ENCODE assay signal across 1 cellular context in genomic region chr3:167736997-167737396, GRCh38.
TF ChIP-seq lines count a peak whose summit lies in the region.

No MANE protein-coding gene starts in this region.

TF ChIP-seq in HepG2, 621 proteins besides CTCF, POLR2A, EP300 and RAD21:
- TF ChIP-seq EHMT2 (IDR thresholded peaks at IDR 0.05; ENCODE audit: borderline replicate concordance, low read depth, low read length) (no peak), ZKSCAN1 (IDR thresholded peaks at IDR 0.05; ENCODE audit: low read length) (peak; percentile 71)
